Comparison of ENCODE assay signal across 14 cellular contexts in the genomic region with DNA sequence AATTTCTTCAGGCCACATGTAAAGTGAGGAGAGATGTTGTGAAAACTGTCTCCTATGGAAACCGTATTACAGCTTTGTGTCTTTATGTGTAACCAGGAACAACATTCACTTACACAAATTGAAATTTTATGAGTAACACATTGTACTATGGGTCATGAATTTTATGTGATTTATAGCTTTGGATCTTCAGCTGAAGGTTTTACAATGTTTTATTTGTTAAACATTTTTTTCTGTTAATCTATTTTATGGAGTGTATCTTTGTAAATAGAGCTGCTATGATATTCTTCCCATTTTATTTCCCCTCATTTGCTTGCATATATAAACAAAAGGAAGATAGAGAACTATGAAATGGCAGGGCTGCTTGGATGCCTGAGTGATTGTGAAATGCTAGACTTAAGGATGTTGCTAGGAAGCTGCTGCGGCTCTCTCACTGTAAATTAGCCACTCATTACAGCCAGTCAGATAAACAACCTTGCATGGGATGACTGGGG.
DNase-seq lines count a peak whose midpoint lies in the region; ATAC-seq and TF ChIP-seq lines count a peak whose summit lies in the region.
"Had no signal": no experiment of that assay in that cellular context is flagged by ENCODE, and none has a peak within 500 bp of the region (broad histone marks: within the 10 kb centered on the region; RNA-seq: fewer than 3 reads in every experiment).

No MANE protein-coding gene starts in this region.

- no peaks in the 10 kb centered on the region for H3K9me3 ChIP-seq in GM23248 (ENCODE audit: low read depth)
- H3K9me3 ChIP-seq: breast epithelium, gastroesophageal sphincter, pancreas, testis had no signal

- no peak overlapping the region for H3K27ac ChIP-seq in GM23248
- H3K27ac ChIP-seq: breast epithelium, gastroesophageal sphincter, pancreas, testis had no signal

- no peaks in the 10 kb centered on the region for H3K4me1 ChIP-seq in GM23248 (ENCODE audit: insufficient read depth)
- H3K4me1 ChIP-seq: breast epithelium, gastroesophageal sphincter, pancreas, testis had no signal

- H2AFZ ChIP-seq in GM23248, result no peak overlapping the region

- 0 out of 2 replicates have a peak overlapping the region, but pooled peaks have one; percentile 12 for H3K27ac Mint-ChIP-seq in WTC11
- H3K27ac Mint-ChIP-seq: CD4-positive, CD25-positive, alpha-beta regulatory T cell had no signal

- H3K36me3 Mint-ChIP-seq in WTC11, result no peaks in the 10 kb centered on the region
- H3K36me3 Mint-ChIP-seq: CD4-positive, CD25-positive, alpha-beta regulatory T cell had no signal

- DNase-seq in GM23248 (peak; percentile 17), NCI-H187 treated with DMSO at 0.1 percent for 48 hours (lab: John Stamatoyannopoulos, UW) (peak; percentile 93), WTC11 (ENCODE audit: low spot score) (no peak), left kidney (ENCODE audit: low read depth, low spot score) (peak; percentile 83), nucleus accumbens (lab: John Stamatoyannopoulos, UW) (no peak), cerebellar nuclear complex (lab: John Stamatoyannopoulos, UW) (no peak)
- DNase-seq in activated CD4-positive, alpha-beta T cell treated with anti-CD3 and anti-CD28 coated beads for 48 hours, result no peak
- DNase-seq in activated CD8-positive, alpha-beta memory T cell treated with anti-CD3 and anti-CD28 coated beads, Interleukin-2, amount 50 U/mL, for 48 hours, result no peak
- DNase-seq: activated T-cell treated with anti-CD3 and anti-CD28 coated beads for 4 hours; CD4-positive, CD25-positive, alpha-beta regulatory T cell; pancreas; testis had no signal

- H3K4me3 Mint-ChIP-seq in WTC11, result no peak overlapping the region
- H3K4me3 Mint-ChIP-seq: CD4-positive, CD25-positive, alpha-beta regulatory T cell had no signal

- peaks cover 9% of the 10 kb centered on the region for H3K4me1 Mint-ChIP-seq in WTC11
- H3K4me1 Mint-ChIP-seq: CD4-positive, CD25-positive, alpha-beta regulatory T cell had no signal

- H4K20me1 ChIP-seq in GM23248 (ENCODE audit: insufficient read depth), result no peaks in the 10 kb centered on the region

- no peak overlapping the region for H3K4me2 ChIP-seq in GM23248 (ENCODE audit: unreplicated experiment)

- CTCF ChIA-PET in WTC11 (lab: Charles Lee), result interaction anchor here (1.4 kb wide), 1 partner anchor 457 kb away, joined by 7 read pairs; no protein-coding TSS in a partner anchor

- H3K4me3 ChIP-seq in GM23248, result no peak overlapping the region
- H3K4me3 ChIP-seq: breast epithelium, gastroesophageal sphincter, pancreas, testis had no signal

- no peaks in the 10 kb centered on the region for H3K36me3 ChIP-seq in GM23248 (ENCODE audit: low read depth)
- H3K36me3 ChIP-seq: breast epithelium, gastroesophageal sphincter, pancreas had no signal

- 0 out of 2 replicates have a peak, but pooled peaks cover 3% of the 10 kb centered on the region for H3K27me3 ChIP-seq in GM23248 (replicated peaks; ENCODE audit: insufficient read depth)
- H3K27me3 ChIP-seq: breast epithelium, gastroesophageal sphincter, pancreas, testis had no signal

- H3K79me2 ChIP-seq in GM23248 (ENCODE audit: insufficient read depth), result no peaks in the 10 kb centered on the region

- 0 out of 2 replicates have a peak, but pooled peaks have one; percentile 43 for ATAC-seq in WTC11
- ATAC-seq: gastroesophageal sphincter, pancreas had no signal

- in situ Hi-C loops in GM23248 (cut with MboI), result no loop called here

- H3K9me3 Mint-ChIP-seq in WTC11, result no peaks in the 10 kb centered on the region

- no peak for TF ChIP-seq CTCF in WTC11 (IDR thresholded peaks at IDR 0.05)

- no peaks in the 10 kb centered on the region for H3F3A ChIP-seq in GM23248 (ENCODE audit: insufficient read depth)

- no peak overlapping the region for H3K9ac ChIP-seq in GM23248

- POLR2A ChIA-PET in WTC11 (lab: Charles Lee), result no interaction called here

- H3K27me3 Mint-ChIP-seq in WTC11 (ENCODE audit: low read depth), result no peaks in the 10 kb centered on the region
- H3K27me3 Mint-ChIP-seq: CD4-positive, CD25-positive, alpha-beta regulatory T cell had no signal

- 3 to 4% methylated on average over 2 of the region's 2 CpGs for WGBS in GM23248 (ENCODE audit: low coverage in 1 of 2, low lambda C conversion rate in 2 of 2, missing lambda C conversion rate in 2 of 2), 2 experiments

- H3K9me2 ChIP-seq in GM23248 (ENCODE audit: insufficient read depth), result no peaks in the 10 kb centered on the region

TF ChIP-seq in WTC11, 78 proteins besides CTCF, POLR2A, EP300 and RAD21:
- TF ChIP-seq ZNF263 (CRISPR knock-in tag; IDR thresholded peaks at IDR 0.05; ENCODE audit: low read depth) (no peak), ZBTB43 (CRISPR knock-in tag; IDR thresholded peaks at IDR 0.05) (no peak), SOX15 (CRISPR knock-in tag; IDR thresholded peaks at IDR 0.05) (no peak), ZNF671 (CRISPR knock-in tag; IDR thresholded peaks at IDR 0.05) (no peak)
- TF ChIP-seq, protein P1, sequence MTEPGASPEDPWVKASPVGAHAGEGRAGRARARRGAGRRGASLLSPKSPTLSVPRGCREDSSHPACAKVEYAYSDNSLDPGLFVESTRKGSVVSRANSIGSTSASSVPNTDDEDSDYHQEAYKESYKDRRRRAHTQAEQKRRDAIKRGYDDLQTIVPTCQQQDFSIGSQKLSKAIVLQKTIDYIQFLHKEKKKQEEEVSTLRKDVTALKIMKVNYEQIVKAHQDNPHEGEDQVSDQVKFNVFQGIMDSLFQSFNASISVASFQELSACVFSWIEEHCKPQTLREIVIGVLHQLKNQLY (CRISPR knock-in tag; IDR thresholded peaks at IDR 0.05), result no peak

Comparison
In these comparisons a context has a peak if more than half of its experiments do, and no peak if none do; other contexts are left out.
1. DNase-seq: peak in GM23248 (single experiment), NCI-H187 treated with DMSO at 0.1 percent for 48 hours (single experiment) and left kidney (single experiment); none in WTC11 (single experiment), nucleus accumbens (0 of 56), cerebellar nuclear complex (0 of 2), activated CD4-positive, alpha-beta T cell treated with anti-CD3 and anti-CD28 coated beads for 48 hours (single experiment) and activated CD8-positive, alpha-beta memory T cell treated with anti-CD3 and anti-CD28 coated beads, Interleukin-2, amount 50 U/mL, for 48 hours (single experiment).